In the genomic region with DNA sequence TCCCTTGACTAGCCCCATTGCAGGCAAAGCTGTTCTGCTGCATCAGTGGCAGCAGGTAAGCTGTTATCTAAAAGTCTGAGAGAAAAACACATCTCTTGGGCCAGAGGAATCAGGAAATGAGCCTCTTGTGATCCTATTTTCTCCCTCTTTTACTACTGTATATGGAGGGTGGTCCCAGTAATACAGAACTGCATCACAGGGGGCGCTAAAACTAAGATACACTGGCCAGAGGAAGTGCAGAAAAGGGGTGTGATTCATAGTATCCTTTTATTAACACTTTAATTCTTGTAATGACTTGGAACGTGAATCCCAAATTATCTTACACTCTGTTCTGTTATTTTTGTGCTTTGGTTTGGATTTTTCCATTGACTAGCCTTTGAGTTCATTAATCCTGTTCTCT, we compare ENCODE assay signal across 9 cellular contexts. TPM values are rescaled to one million over a fixed set of nuclear protein-coding genes. Genes with fewer than 3 reads are reported as not detected.
DNase-seq lines count a peak whose midpoint lies in the region; ATAC-seq and TF ChIP-seq lines count a peak whose summit lies in the region.
"Had no signal": no experiment of that assay in that cellular context is flagged by ENCODE, and none has a peak within 500 bp of the region (broad histone marks: within the 10 kb centered on the region; RNA-seq: fewer than 3 reads in every experiment).

No MANE protein-coding gene starts in this region.

- peak; percentile 56 for TF ChIP-seq CTCF in BE2C (IDR thresholded peaks at IDR 0.05; ENCODE audit: low read depth, low read length)
- peak; percentile 24 for TF ChIP-seq CTCF in GM12865 (IDR thresholded peaks at IDR 0.05; ENCODE audit: insufficient read depth, low read depth, low read length, missing control alignments)
- TF ChIP-seq CTCF in Panc1 (IDR thresholded peaks at IDR 0.05), result peak; percentile 61

- POLR2A ChIA-PET in Panc1 (lab: Charles Lee), result no interaction called here

- H3K27me3 ChIP-seq in BE2C (no peaks in the 10 kb centered on the region), Panc1 (ENCODE audit: control insufficient read depth, insufficient read depth, low read length) (no peaks in the 10 kb centered on the region)

- in situ Hi-C loops in Panc1 (cut with HindIII; ENCODE audit: low pct_unique_long_range_greater_than_20kb, low sequenced_read_pairs), result no loop called here

- H3K4me1 ChIP-seq in BE2C (no peaks in the 10 kb centered on the region), Panc1 (ENCODE audit: control insufficient read depth, insufficient read depth, low read length) (no peaks in the 10 kb centered on the region)

- H3K9me3 ChIP-seq in BE2C (no peaks in the 10 kb centered on the region), Panc1 (ENCODE audit: control insufficient read depth, insufficient read depth, low read depth, low read length) (no peaks in the 10 kb centered on the region)

- intact Hi-C loops in Panc1 (cut with micrococcal nuclease; ENCODE audit: unreplicated experiment), result no loop called here

- CTCF ChIA-PET in Panc1 (lab: Charles Lee), result no interaction called here

- ATAC-seq in Panc1, result no peak
- ATAC-seq in GM21529 (IDR thresholded peaks at IDR 0.05; ENCODE audit: unreplicated experiment), result no peak
- ATAC-seq in GM21723 (IDR thresholded peaks at IDR 0.05; ENCODE audit: unreplicated experiment), result no peak

- H3K27ac ChIP-seq in Panc1 (ENCODE audit: low read length), result no peak overlapping the region

- H3K4me3 ChIP-seq in BE2C (ENCODE audit: low read depth, low read length) (no peak overlapping the region), GM12865 (ENCODE audit: low read depth, low read length) (no peak overlapping the region), Panc1 (ENCODE audit: low read depth in 2 of 2, low read length in 2 of 2) (no peak overlapping the region)

- BruUV-seq in Panc1 (replicated peaks; lab: Mats Ljungman, UMichigan), result no TSS peak

- DNase-seq in BE2C (peak; percentile 39), GM12865 (ENCODE audit: low read depth) (no peak), Panc1 (ENCODE audit: low read depth, low spot score) (no peak), germinal center (ENCODE audit: low spot score) (peak; percentile 16), NCI-H187 treated with DMSO at 0.1 percent for 48 hours (lab: John Stamatoyannopoulos, UW) (no peak)
- no peak for DNase-seq in activated effector memory CD4-positive, alpha-beta T cell treated with anti-CD3 and anti-CD28 coated beads, Interleukin-2, amount 50 U/mL, for 16 hours
- DNase-seq: activated CD4-positive, CD25-positive, alpha-beta regulatory T cell had no signal

- no peaks in the 10 kb centered on the region for H3K36me3 ChIP-seq in BE2C
- H3K36me3 ChIP-seq in Panc1 (ENCODE audit: control insufficient read depth, insufficient read depth, low read length), result no peaks in the 10 kb centered on the region

RNA-seq across cellular contexts. Expression of gene MED17, which starts 8.8 kb away (rescaled TPM):
- 27.8 TPM for polyA plus RNA-seq in BE2C (2012; ENCODE audit: insufficient read depth, insufficient read length, low read depth)
- 52.4 TPM for total RNA-seq in Panc1 (2021; ENCODE audit: unreplicated experiment)
- polyA plus RNA-seq in Panc1 (2012; ENCODE audit: insufficient read length), result 53.1 TPM

RNA-seq across cellular contexts. Expression of gene C11orf54, which starts 33.8 kb away (rescaled TPM):
- 27.2 TPM for polyA plus RNA-seq in BE2C (2012; ENCODE audit: insufficient read depth, insufficient read length, low read depth)
- total RNA-seq in Panc1 (2021; ENCODE audit: unreplicated experiment), result 31.0 TPM
- polyA plus RNA-seq in Panc1 (2012; ENCODE audit: insufficient read length), result 16.5 TPM

RNA-seq across cellular contexts. Expression of gene TAF1D, which starts 34.0 kb away (rescaled TPM):
- 83.7 TPM for polyA plus RNA-seq in BE2C (2012; ENCODE audit: insufficient read depth, insufficient read length, low read depth)
- 165 TPM for total RNA-seq in Panc1 (2021; ENCODE audit: unreplicated experiment)
- polyA plus RNA-seq in Panc1 (2012; ENCODE audit: insufficient read length), result 79.9 TPM

Comparison
In these comparisons a context has a peak if more than half of its experiments do, and no peak if none do; other contexts are left out.
1. DNase-seq: peak in BE2C (single experiment) and germinal center (single experiment); none in GM12865 (single experiment), Panc1 (single experiment), NCI-H187 treated with DMSO at 0.1 percent for 48 hours (single experiment) and activated effector memory CD4-positive, alpha-beta T cell treated with anti-CD3 and anti-CD28 coated beads, Interleukin-2, amount 50 U/mL, for 16 hours (single experiment).
2. Peak in every context shown above with its lines, with median percentiles within 50 percentile points of each other: CTCF ChIP-seq.